Comparison of ENCODE assay signal across 8 cellular contexts in the genomic region with DNA sequence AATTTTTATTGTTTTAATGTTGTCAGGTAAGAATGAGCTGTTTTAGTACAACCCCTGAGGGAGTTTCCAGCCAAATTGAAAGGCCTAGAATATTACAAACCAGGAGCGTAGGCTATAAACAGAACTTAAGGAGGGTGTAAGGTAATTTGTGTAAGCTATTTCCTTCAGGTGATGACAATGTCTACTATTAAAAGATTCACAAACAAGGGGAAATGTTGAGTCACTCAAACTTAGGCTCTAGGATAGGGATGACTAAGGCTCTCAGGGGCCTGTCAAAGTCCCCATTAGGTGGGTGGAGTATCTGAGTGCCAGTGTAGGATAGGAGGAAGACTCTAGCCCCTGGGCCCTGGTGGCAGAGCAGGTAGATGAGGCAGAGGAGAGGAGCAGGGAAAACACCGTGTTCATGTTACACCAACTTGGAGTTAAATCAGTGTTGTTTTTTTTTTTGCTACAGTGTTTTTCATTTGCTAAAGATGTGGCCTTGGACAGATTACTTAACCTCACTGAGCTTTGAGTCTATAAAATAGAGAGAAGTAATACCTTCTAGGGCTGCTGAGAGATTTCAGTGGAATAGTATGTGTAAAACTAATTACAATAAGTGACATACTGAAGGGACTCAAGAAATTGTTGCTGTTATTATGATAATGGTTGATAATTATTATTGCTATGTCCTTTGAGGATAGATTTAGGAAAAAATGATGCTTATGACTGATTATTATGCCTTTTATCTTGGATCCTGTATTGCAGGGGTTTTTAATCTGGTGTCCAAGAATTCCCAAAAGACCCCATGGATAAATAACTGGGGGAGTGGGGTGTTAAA. TPM values are rescaled to one million over a fixed set of nuclear protein-coding genes. Genes with fewer than 3 reads are reported as not detected.
DNase-seq lines count a peak whose midpoint lies in the region; ATAC-seq lines count a peak whose summit lies in the region.
"Had no signal": no experiment of that assay in that cellular context is flagged by ENCODE, and none has a peak within 500 bp of the region (broad histone marks: within the 10 kb centered on the region; RNA-seq: fewer than 3 reads in every experiment).

No MANE protein-coding gene starts in this region.

- no peak overlapping the region for H4K12ac ChIP-seq in trophoblast cell (ENCODE audit: low read depth, low read length)

- no CpG with 5 or more reads among the region's 2 CpGs for WGBS in trophoblast cell (ENCODE audit: extremely low coverage, insufficient coverage, insufficient read length)

- no peak overlapping the region for H3K18ac ChIP-seq in trophoblast cell (ENCODE audit: low read length)

- no peak overlapping the region for H2BK120ac ChIP-seq in trophoblast cell (ENCODE audit: insufficient read depth, low read length, poor library complexity)

- H4K8ac ChIP-seq in trophoblast cell (ENCODE audit: low read depth, low read length) = no peak overlapping the region

- no peak overlapping the region for H3K23ac ChIP-seq in trophoblast cell (ENCODE audit: low read length)

- H3K9me3 ChIP-seq in MG63 (no peaks in the 10 kb centered on the region), trophoblast cell (ENCODE audit: insufficient read depth, low read depth, low read length) (no peaks in the 10 kb centered on the region)
- H3K9me3 ChIP-seq: tibial artery had no signal

- ATAC-seq in GM18502 (IDR thresholded peaks at IDR 0.05; ENCODE audit: poor library complexity, unreplicated experiment) = peak; percentile 57
- no peak for ATAC-seq in GM21447 (IDR thresholded peaks at IDR 0.05; ENCODE audit: unreplicated experiment)

- H3K4me1 ChIP-seq in trophoblast cell (ENCODE audit: control insufficient read depth in 1 of 2, insufficient read depth in 2 of 2, low read length in 2 of 2) = peaks cover 4 to 7% of the 10 kb centered on the region in 2 experiments

- H3K79me1 ChIP-seq in trophoblast cell (ENCODE audit: low read length) = no peaks in the 10 kb centered on the region

- DNase-seq in MG63 (peak; percentile 41), dermis blood vessel endothelial cell (peak; percentile 95), trophoblast cell (peak; percentile 37 to 78), T-helper 1 cell (no peak), HuH-7.5 (ENCODE audit: low spot score) (no peak)
- DNase-seq: tibial artery had no signal

- no peaks in the 10 kb centered on the region for H3K27me3 ChIP-seq in MG63
- H3K27me3 ChIP-seq in trophoblast cell (ENCODE audit: insufficient read depth, low read length) = no peaks in the 10 kb centered on the region
- H3K27me3 ChIP-seq: tibial artery had no signal

- no peaks in the 10 kb centered on the region for H3K79me2 ChIP-seq in trophoblast cell (ENCODE audit: control insufficient read depth, insufficient read depth, low read length, poor library complexity)

- H3K4me3 ChIP-seq in MG63 (no peak overlapping the region), trophoblast cell (ENCODE audit: low read depth, low read length) (no peak overlapping the region)
- H3K4me3 ChIP-seq: tibial artery had no signal

- H2AFZ ChIP-seq in trophoblast cell (ENCODE audit: insufficient read depth, low read length, poor library complexity) = no peak overlapping the region

- no peak overlapping the region for H3K4ac ChIP-seq in trophoblast cell (ENCODE audit: low read depth, low read length)

- H2AK5ac ChIP-seq in trophoblast cell (ENCODE audit: low read length) = peak overlapping the region; percentile 37

- no peak overlapping the region for H3K9ac ChIP-seq in trophoblast cell (ENCODE audit: low read length)

- H3K36me3 ChIP-seq in MG63 = peaks cover 37% of the 10 kb centered on the region
- H3K36me3 ChIP-seq in trophoblast cell (ENCODE audit: control insufficient read depth in 1 of 2, insufficient read depth in 2 of 2, low read length in 2 of 2) = no peaks in the 10 kb centered on the region

- H4K91ac ChIP-seq in trophoblast cell (ENCODE audit: low read depth, low read length) = no peak overlapping the region

- no peak overlapping the region for H2BK12ac ChIP-seq in trophoblast cell (ENCODE audit: low read length)

- H3K27ac ChIP-seq in trophoblast cell (ENCODE audit: low read depth, low read length) = no peak overlapping the region
- H3K27ac ChIP-seq: tibial artery had no signal

- H3K4me2 ChIP-seq in trophoblast cell (ENCODE audit: low read length) = no peak overlapping the region

- H3K14ac ChIP-seq in trophoblast cell (ENCODE audit: low read length) = no peak overlapping the region

- no peak overlapping the region for H2BK5ac ChIP-seq in trophoblast cell (ENCODE audit: low read depth, low read length, poor library complexity)

RNA-seq across cellular contexts. Expression of a gene that starts 10.2 kb away (rescaled TPM):
- total RNA-seq in MG63 (2014; rRNA removed; shearing (Covaris generic); ENCODE audit: low replicate concordance) = 408 and 422 TPM in 2 replicates
- total RNA-seq in dermis blood vessel endothelial cell = 921 and 1,047 TPM in 2 replicates
- 1.8 and 2.2 TPM in 2 replicates for polyA plus RNA-seq in trophoblast cell (2013)

RNA-seq across cellular contexts. Expression of a gene that starts 33.8 kb away (rescaled TPM):
- 4.5 and 6.4 TPM in 2 replicates for total RNA-seq in MG63 (2014; rRNA removed; shearing (Covaris generic); ENCODE audit: low replicate concordance)
- 363 and 529 TPM in 2 replicates for total RNA-seq in dermis blood vessel endothelial cell
- 0.17 and 0.23 TPM in 2 replicates for polyA plus RNA-seq in trophoblast cell (2013)

Comparison
In these comparisons a context has a peak if more than half of its experiments do, and no peak if none do; other contexts are left out.
1. DNase-seq: peak in MG63 (single experiment), dermis blood vessel endothelial cell (single experiment) and trophoblast cell (2 of 2); none in T-helper 1 cell (0 of 5) and HuH-7.5 (single experiment).
2. RNA of a gene that starts 33.8 kb away (total RNA-seq): 363 to 529 TPM in dermis blood vessel endothelial cell; 4.5 to 6.4 TPM in MG63; every median in the first group is over 10 times any median in the second.